In the genomic region with DNA sequence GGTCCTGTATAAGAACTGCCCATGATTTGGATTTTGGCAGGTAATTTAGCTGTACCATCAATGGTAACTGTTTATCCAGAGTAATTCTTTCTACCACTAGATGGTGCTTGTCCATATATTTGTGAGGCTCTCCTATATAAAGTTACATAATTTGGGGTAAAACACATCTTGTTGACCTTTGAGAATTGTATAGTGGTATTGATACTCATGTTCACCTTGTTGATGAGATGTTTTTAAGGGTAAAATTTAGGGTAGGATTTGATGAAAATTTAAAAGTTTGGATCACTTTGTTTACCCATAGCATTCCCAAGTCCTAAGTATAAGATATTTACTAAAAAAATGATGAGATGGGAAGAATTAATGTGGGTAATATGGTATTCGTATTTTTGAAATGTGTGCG, we compare ENCODE assay signal across 8 cellular contexts. TPM values are rescaled to one million over a fixed set of nuclear protein-coding genes. Genes with fewer than 3 reads are reported as not detected.
A peak's percentile ranks its signal among the peaks of the same experiment; 100 is the strongest.
DNase-seq lines count a peak whose midpoint lies in the region; ATAC-seq and TF ChIP-seq lines count a peak whose summit lies in the region.

No MANE protein-coding gene starts in this region.

- no peak overlapping the region for H3K4me3 ChIP-seq in breast epithelium

- H3K27me3 ChIP-seq in breast epithelium, result no peaks in the 10 kb centered on the region

- no peaks in the 10 kb centered on the region for H3K9me3 Mint-ChIP-seq in activated naive CD4-positive, alpha-beta T cell treated with anti-CD3 and anti-CD28 coated beads for 36 hours

- no peaks in the 10 kb centered on the region for H3K9me3 ChIP-seq in breast epithelium

- no peaks in the 10 kb centered on the region for H3K36me3 ChIP-seq in breast epithelium

- peak in 2 of 3 donors; percentile 47 to 51 for TF ChIP-seq CTCF in breast epithelium (IDR thresholded peaks at IDR 0.05)

- H3K4me3 Mint-ChIP-seq in activated naive CD4-positive, alpha-beta T cell treated with anti-CD3 and anti-CD28 coated beads for 36 hours, result no peak overlapping the region

- no peak for TF ChIP-seq POLR2A in breast epithelium (IDR thresholded peaks at IDR 0.05)

- DNase-seq in SIG-M5 treated with dmso at 0.1 percent for 504 hours (lab: John Stamatoyannopoulos, UW; ENCODE audit: unreplicated experiment) (peak; percentile 47), SIG-M5 (lab: John Stamatoyannopoulos, UW) (no peak), NCI-H446 treated with DMSO at 0.1 percent for 48 hours (lab: John Stamatoyannopoulos, UW) (peak; percentile 4), breast epithelium (ENCODE audit: low spot score in 2 of 2) (no peak), lung microvascular endothelial cell (ENCODE audit: low read depth in 2 of 2) (peak; percentile 34 to 52)
- no peak for DNase-seq in activated naive CD4-positive, alpha-beta T cell treated with anti-CD3 and anti-CD28 coated beads for 36 hours
- no peak for DNase-seq in activated CD4-positive, alpha-beta T cell treated with anti-CD3 and anti-CD28 coated beads for 48 hours

- H3K27ac Mint-ChIP-seq in activated naive CD4-positive, alpha-beta T cell treated with anti-CD3 and anti-CD28 coated beads for 36 hours, result no peak overlapping the region

- no peaks in the 10 kb centered on the region for H3K27me3 Mint-ChIP-seq in activated naive CD4-positive, alpha-beta T cell treated with anti-CD3 and anti-CD28 coated beads for 36 hours (ENCODE audit: low read depth)

- no peak overlapping the region for H3K27ac ChIP-seq in breast epithelium

- intact Hi-C loops in breast epithelium (cut with DNase I; ENCODE audit: low total_unique reads), result loop anchor here (10.0 kb wide), 1 partner anchor 140 kb away; no protein-coding TSS in a partner anchor
- intact Hi-C loops in activated naive CD4-positive, alpha-beta T cell treated with anti-CD3 and anti-CD28 coated beads for 36 hours (cut with micrococcal nuclease), result loop anchor here (1.0 kb wide), 1 partner anchor 55 kb away; no protein-coding TSS in a partner anchor

- no peaks in the 10 kb centered on the region for H3K4me1 ChIP-seq in breast epithelium

- ATAC-seq in HG02885 (IDR thresholded peaks at IDR 0.05; ENCODE audit: poor library complexity, unreplicated experiment), result peak; percentile 65

- CTCF ChIA-PET in activated naive CD4-positive, alpha-beta T cell treated with anti-CD3 and anti-CD28 coated beads for 36 hours (lab: Charles Lee), result interaction anchor here (0.5 to 9.5 kb wide), 16 partner anchors 9 to 334 kb away, joined by 3 to 307 read pairs (median 3); no protein-coding TSS in a partner anchor

- peaks cover 2% of the 10 kb centered on the region for H3K4me1 Mint-ChIP-seq in activated naive CD4-positive, alpha-beta T cell treated with anti-CD3 and anti-CD28 coated beads for 36 hours (ENCODE audit: low read depth)

- no peaks in the 10 kb centered on the region for H3K36me3 Mint-ChIP-seq in activated naive CD4-positive, alpha-beta T cell treated with anti-CD3 and anti-CD28 coated beads for 36 hours (ENCODE audit: low read depth)

RNA-seq across cellular contexts. Expression of a gene that starts 31.6 kb away (rescaled TPM):
- total RNA-seq in breast epithelium (10 to 100 TPM; 24.3 to 41.4 (median 27.5) TPM), lung microvascular endothelial cell (11.5 and 13.3 TPM in 2 replicates)
- 1 to 10 TPM; 4.1 to 5.2 TPM for total RNA-seq in activated naive CD4-positive, alpha-beta T cell treated with anti-CD3 and anti-CD28 coated beads for 36 hours

Comparison
In these comparisons a context has a peak if more than half of its experiments do, and no peak if none do; other contexts are left out.
1. DNase-seq: peak in SIG-M5 treated with dmso at 0.1 percent for 504 hours (single experiment), NCI-H446 treated with DMSO at 0.1 percent for 48 hours (single experiment) and lung microvascular endothelial cell (2 of 2); none in SIG-M5 (single experiment), breast epithelium (0 of 2), activated naive CD4-positive, alpha-beta T cell treated with anti-CD3 and anti-CD28 coated beads for 36 hours (single experiment) and activated CD4-positive, alpha-beta T cell treated with anti-CD3 and anti-CD28 coated beads for 48 hours (single experiment).